Comparison of ENCODE assay signal across 10 cellular contexts in genomic region chr1:90725341-90725960, GRCh38. TPM values are rescaled to one million over a fixed set of nuclear protein-coding genes. Genes with fewer than 3 reads are reported as not detected.
DNase-seq lines count a peak whose midpoint lies in the region; ATAC-seq and TF ChIP-seq lines count a peak whose summit lies in the region.
"Had no signal": no experiment of that assay in that cellular context is flagged by ENCODE, and none has a peak within 500 bp of the region (broad histone marks: within the 10 kb centered on the region; RNA-seq: fewer than 3 reads in every experiment).

No MANE protein-coding gene starts in this region.

- TF ChIP-seq CTCF in GM20000 (IDR thresholded peaks at IDR 0.05; ENCODE audit: extremely low read depth, missing control alignments), result no peak
- no peak for TF ChIP-seq CTCF in WERI-Rb-1 (IDR thresholded peaks at IDR 0.05; ENCODE audit: low read depth, low read length)
- no peak for TF ChIP-seq CTCF in right atrium auricular region (IDR thresholded peaks at IDR 0.05)

- H3K36me3 ChIP-seq in WERI-Rb-1 (no peaks in the 10 kb centered on the region), right atrium auricular region (no peaks in the 10 kb centered on the region)
- H3K36me3 ChIP-seq: colonic mucosa had no signal

- DNase-seq in GM20000 (ENCODE audit: low spot score) (peak; percentile 22), WERI-Rb-1 (peak; percentile 43), right atrium auricular region (ENCODE audit: low spot score) (no peak), skeletal muscle cell (ENCODE audit: low read depth) (no peak), HT-29 (ENCODE audit: low spot score) (no peak), mesenteric fat pad (ENCODE audit: low spot score) (no peak)
- DNase-seq: colonic mucosa, NCI-H2107 had no signal

- H3K4me3 ChIP-seq in WERI-Rb-1 (ENCODE audit: low read depth, low read length), result peak overlapping the region; percentile 53
- peak overlapping the region; percentile 13 to 35 for H3K4me3 ChIP-seq in right atrium auricular region
- H3K4me3 ChIP-seq in skeletal muscle cell (ENCODE audit: low read depth, low read length), result peak overlapping the region; percentile 26
- H3K4me3 ChIP-seq: colonic mucosa had no signal

- no peak overlapping the region for H3K27ac ChIP-seq in WERI-Rb-1
- no peak overlapping the region for H3K27ac ChIP-seq in right atrium auricular region
- H3K27ac ChIP-seq: colonic mucosa had no signal

- ATAC-seq in GM18873 (IDR thresholded peaks at IDR 0.05; ENCODE audit: low FRiP score, unreplicated experiment), result no peak

- H3K9me3 ChIP-seq in WERI-Rb-1 (ENCODE audit: severe bottlenecking), result no peaks in the 10 kb centered on the region
- peaks cover 0 to 6% of the 10 kb centered on the region in 2 donors for H3K9me3 ChIP-seq in right atrium auricular region
- H3K9me3 ChIP-seq: colonic mucosa had no signal

- H3K27me3 ChIP-seq in WERI-Rb-1 (ENCODE audit: insufficient read depth, low read depth, severe bottlenecking) (peaks cover 11% of the 10 kb centered on the region), right atrium auricular region (peaks cover 65 to 83% of the 10 kb centered on the region in 2 donors)

- peaks cover 0 to 52% of the 10 kb centered on the region in 2 donors for H3K4me1 ChIP-seq in right atrium auricular region
- H3K4me1 ChIP-seq: colonic mucosa had no signal

RNA-seq across cellular contexts. Expression of gene BARHL2, which starts 8.3 kb away (rescaled TPM):
- total RNA-seq in right atrium auricular region (not detected), mesenteric fat pad (not detected)
- not detected in 2 replicates for total RNA-seq in HT-29 (2014; rRNA removed; shearing (Covaris generic))
- total RNA-seq: colonic mucosa, mononuclear cell had no signal

Comparison
In these comparisons a context has a peak if more than half of its experiments do, and no peak if none do; other contexts are left out.
1. DNase-seq: peak in GM20000 (single experiment) and WERI-Rb-1 (single experiment); none in right atrium auricular region (single experiment), skeletal muscle cell (single experiment), HT-29 (single experiment) and mesenteric fat pad (single experiment).
2. Peak in every context shown above with its lines, with median percentiles within 50 percentile points of each other: H3K4me3 ChIP-seq.